Comparison of ENCODE assay signal across 23 cellular contexts in the genomic region with DNA sequence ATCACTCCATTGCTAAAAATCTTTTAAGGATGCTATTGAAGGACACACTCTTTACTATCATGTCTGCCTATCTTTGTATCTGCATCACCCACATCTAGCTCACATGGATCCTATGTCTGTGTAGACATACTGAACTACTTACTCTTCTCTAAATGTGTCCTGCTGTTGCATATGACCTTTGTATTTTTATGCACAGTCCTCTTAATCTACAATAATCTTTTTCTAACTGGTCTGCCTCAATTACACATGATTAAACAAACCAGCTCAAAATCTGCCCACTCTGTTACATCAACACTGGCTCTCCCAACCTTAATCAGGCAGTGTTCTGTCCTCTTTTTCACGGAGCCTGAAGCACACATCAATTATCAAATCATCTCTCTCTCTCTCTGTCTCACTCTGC.
"Had no signal": no experiment of that assay in that cellular context is flagged by ENCODE, and none has a peak within 500 bp of the region (broad histone marks: within the 10 kb centered on the region; RNA-seq: fewer than 3 reads in every experiment).

No MANE protein-coding gene starts in this region.

- H3K9me3 ChIP-seq: Peyer's patch, SJCRH30 had no signal

- H3K27ac ChIP-seq: Peyer's patch, SJCRH30, SK-N-MC had no signal

- DNase-seq: IMR-90; Karpas-422; KG1; NCI-H1092 treated with DMSO at 0.1 percent for 48 hours; NCI-H1694; NCI-H187 treated with DMSO at 0.1 percent for 48 hours; NCI-H2029 treated with DMSO at 0.1 percent for 48 hours; NCI-H2171 treated with DMSO at 0.1 percent for 48 hours; NCI-H345; NCI-H446 treated with DMSO at 0.1 percent for 48 hours; NCI-H510A treated with DMSO at 0.1 percent for 48 hours; NCI-H526; NCI-H748 treated with DMSO at 0.1 percent for 48 hours; NK-92 treated with Interleukin-12 subunit alpha and Interleukin-12 subunit beta, amount 100 ng/mL, for 24 hours; PC-3; Peyer's patch; SHP77 treated with DMSO at 0.1 percent for 48 hours; SJCRH30; T-helper 1 cell; T-helper 17 cell had no signal

- ATAC-seq: HepG2, PC-3, Right ventricle myocardium inferior, T-helper 17 cell had no signal

- H3K27me3 ChIP-seq: Peyer's patch, SJCRH30 had no signal

- H3K4me3 ChIP-seq: Peyer's patch, SJCRH30, SK-N-MC had no signal

- H3K4me1 ChIP-seq: Peyer's patch, SJCRH30 had no signal

- H3K36me3 ChIP-seq: Peyer's patch, SJCRH30 had no signal
